14 cellular contexts compared by ENCODE assay signal in the genomic region with DNA sequence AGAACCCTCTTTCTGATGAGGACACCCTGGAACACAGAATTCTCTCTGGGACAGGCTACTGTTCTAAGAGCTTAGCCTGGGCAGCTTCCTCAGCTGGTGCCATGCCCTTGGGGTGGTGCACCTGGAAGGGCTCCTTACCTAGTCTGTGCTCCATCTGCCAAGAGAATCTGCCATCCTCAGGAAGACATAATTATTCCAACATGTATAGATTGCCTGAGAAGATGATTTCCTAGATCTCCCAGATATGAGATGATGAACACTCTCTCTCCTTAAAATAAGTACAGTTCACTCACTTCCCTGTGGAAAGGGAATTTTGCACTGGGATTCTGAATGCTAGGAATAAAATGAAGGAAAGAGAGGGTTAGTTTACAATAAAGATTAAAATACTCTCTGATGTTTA.
"Had no signal": no experiment of that assay in that cellular context is flagged by ENCODE, and none has a peak within 500 bp of the region (broad histone marks: within the 10 kb centered on the region; RNA-seq: fewer than 3 reads in every experiment).

No MANE protein-coding gene starts in this region.

- H3K27ac ChIP-seq: KMS-11, RWPE1 had no signal

- DNase-seq: Kasumi-1, MM.1S, NCI-H1092 treated with DMSO at 0.1 percent for 48 hours, NCI-H1436, NCI-H187 treated with DMSO at 0.1 percent for 48 hours, NCI-H2029 treated with DMSO at 0.1 percent for 48 hours, NCI-H226, NCI-H446, NCI-H510A, SHP77, T-helper 2 cell had no signal

- H3K4me3 ChIP-seq: K562 had no signal
